ENCODE assay signal across 27 cellular contexts in genomic region chrX:40476958-40477357, GRCh38.
"Had no signal": no experiment of that assay in that cellular context is flagged by ENCODE, and none has a peak within 500 bp of the region (broad histone marks: within the 10 kb centered on the region; RNA-seq: fewer than 3 reads in every experiment).

No MANE protein-coding gene starts in this region.

- DNase-seq: activated CD4-positive, alpha-beta T cell treated with anti-CD3 and anti-CD28 coated beads for 48 hours; activated CD8-positive, alpha-beta memory T cell treated with anti-CD3 and anti-CD28 coated beads, Interleukin-2, amount 50 U/mL, for 4 hours; activated naive CD4-positive, alpha-beta T cell treated with anti-CD3 and anti-CD28 coated beads, Interleukin-2, amount 50 U/mL, for 16 hours; activated naive CD8-positive, alpha-beta T cell treated with anti-CD3 and anti-CD28 coated beads, Interleukin-2, amount 50 U/mL, for 24 hours; activated T-cell treated with anti-CD3 and anti-CD28 coated beads, Interleukin-2, amount 50 U/mL, for 4 hours; body of pancreas; dermis blood vessel endothelial cell; effector memory CD4-positive, alpha-beta T cell; foreskin melanocyte; immature natural killer cell; left lung; naive thymus-derived CD8-positive, alpha-beta T cell; retina; sigmoid colon; stimulated activated CD4-positive, alpha-beta T cell treated with anti-CD3 and anti-CD28 coated beads, Interleukin-15, amount 100 ng/mL, for 24 hours; stimulated activated naive CD4-positive, alpha-beta T cell; testis; trophoblast cell had no signal

- H3K27ac Mint-ChIP-seq: activated naive CD8-positive, alpha-beta T cell treated with anti-CD3 and anti-CD28 coated beads, Interleukin-2, amount 50 U/mL, for 24 hours; immature natural killer cell; progenitor cell of endocrine pancreas; T-helper 1 cell treated with Interleukin-12 subunit alpha and Interleukin-12 subunit beta and Interleukin-4 antibody, amounts not matched to agents 30 μg/mL and 1 μg/mL, for 36 hours had no signal

- H3K27me3 ChIP-seq: body of pancreas, cardiac muscle cell, hepatocyte, left lung, sigmoid colon, testis, vagina had no signal

- FAIRE-seq: endothelial cell of umbilical vein had no signal

- H3K27me3 Mint-ChIP-seq: progenitor cell of endocrine pancreas had no signal

- H3K36me3 Mint-ChIP-seq: immature natural killer cell; naive thymus-derived CD8-positive, alpha-beta T cell had no signal

- H3K9me3 Mint-ChIP-seq: activated naive CD8-positive, alpha-beta T cell treated with anti-CD3 and anti-CD28 coated beads, Interleukin-2, amount 50 U/mL, for 24 hours; activated T-cell treated with anti-CD3 and anti-CD28 coated beads, Interleukin-2, amount 50 U/mL, for 4 hours; naive thymus-derived CD8-positive, alpha-beta T cell; T-helper 1 cell treated with Interleukin-12 subunit alpha and Interleukin-12 subunit beta and Interleukin-4 antibody, amounts not matched to agents 30 μg/mL and 1 μg/mL, for 36 hours had no signal

- H3K4me1 ChIP-seq: testis, vagina had no signal

- H3K36me3 ChIP-seq: cardiac muscle cell, left lung, sigmoid colon, vagina had no signal

- H3K27ac ChIP-seq: body of pancreas, cardiac muscle cell, hepatocyte, left lung, sigmoid colon, testis, vagina had no signal

- ATAC-seq: activated naive CD8-positive, alpha-beta T cell treated with anti-CD3 and anti-CD28 coated beads, Interleukin-2, amount 50 U/mL, for 24 hours; activated T-cell treated with anti-CD3 and anti-CD28 coated beads, Interleukin-2, amount 50 U/mL, for 4 hours; body of pancreas; esophagus mucosa; left lung; naive thymus-derived CD8-positive, alpha-beta T cell had no signal

- H3K9me3 ChIP-seq: body of pancreas, left lung, sigmoid colon, testis, vagina had no signal

- H3K4me3 Mint-ChIP-seq: activated naive CD8-positive, alpha-beta T cell treated with anti-CD3 and anti-CD28 coated beads, Interleukin-2, amount 50 U/mL, for 24 hours; activated T-cell treated with anti-CD3 and anti-CD28 coated beads, Interleukin-2, amount 50 U/mL, for 4 hours; immature natural killer cell; T-helper 1 cell treated with Interleukin-12 subunit alpha and Interleukin-12 subunit beta and Interleukin-4 antibody, amounts not matched to agents 30 μg/mL and 1 μg/mL, for 36 hours had no signal

- H3K4me3 ChIP-seq: body of pancreas, cardiac muscle cell, hepatocyte, left lung, lung, sigmoid colon, smooth muscle cell, testis, vagina had no signal
